ENCODE assay signal across 29 cellular contexts in genomic region chr4:171022698-171023378, GRCh38.
"Had no signal": no experiment of that assay in that cellular context is flagged by ENCODE, and none has a peak within 500 bp of the region (broad histone marks: within the 10 kb centered on the region; RNA-seq: fewer than 3 reads in every experiment).

No MANE protein-coding gene starts in this region.

- H3K4me3 Mint-ChIP-seq: activated CD4-positive, alpha-beta memory T cell treated with anti-CD3 and anti-CD28 coated beads for 36 hours; activated CD4-positive, alpha-beta T cell treated with anti-CD3 and anti-CD28 coated beads, Interleukin-2, amount 10 ng/mL, durations not matched to agents 24 days and 14 days; activated T-cell treated with anti-CD3 and anti-CD28 coated beads, Interleukin-2, amount 50 U/mL, for 24 hours; effector memory CD8-positive, alpha-beta T cell; memory B cell; naive thymus-derived CD4-positive, alpha-beta T cell; stimulated activated naive CD8-positive, alpha-beta T cell treated with anti-CD3 and anti-CD28 coated beads, Interleukin-15, Interleukin-2, amounts not matched to agents 100 ng/mL and 50 ng/mL, for 24 hours had no signal

- H3K36me3 Mint-ChIP-seq: activated CD4-positive, alpha-beta memory T cell treated with anti-CD3 and anti-CD28 coated beads for 36 hours; memory B cell; naive thymus-derived CD4-positive, alpha-beta T cell had no signal

- H3K4me1 ChIP-seq: heart right ventricle, prostate gland had no signal

- ATAC-seq: activated CD4-positive, CD25-positive, alpha-beta regulatory T cell treated with anti-CD3 and anti-CD28 coated beads, Interleukin-2, amount 50 U/mL, for 24 hours; effector memory CD8-positive, alpha-beta T cell; esophagus mucosa; heart right ventricle; naive thymus-derived CD4-positive, alpha-beta T cell; sciatic nerve had no signal

- H3K27ac ChIP-seq: brain microvascular endothelial cell, coronary artery, dorsolateral prefrontal cortex, heart right ventricle, ovary, prostate gland, skin epidermis, thoracic aorta, VCaP had no signal

- H3K4me1 Mint-ChIP-seq: activated CD4-positive, alpha-beta T cell treated with anti-CD3 and anti-CD28 coated beads, Interleukin-2, amount 10 ng/mL, durations not matched to agents 24 days and 14 days; memory B cell; naive thymus-derived CD4-positive, alpha-beta T cell had no signal

- H3K9me3 ChIP-seq: ovary, prostate gland, thoracic aorta had no signal

- H3K27me3 Mint-ChIP-seq: activated CD4-positive, alpha-beta memory T cell treated with anti-CD3 and anti-CD28 coated beads for 36 hours; activated CD4-positive, alpha-beta T cell treated with anti-CD3 and anti-CD28 coated beads, Interleukin-2, amount 10 ng/mL, durations not matched to agents 24 days and 14 days; activated T-cell treated with anti-CD3 and anti-CD28 coated beads, Interleukin-2, amount 50 U/mL, for 24 hours; effector memory CD8-positive, alpha-beta T cell; memory B cell; naive thymus-derived CD4-positive, alpha-beta T cell; stimulated activated naive CD8-positive, alpha-beta T cell treated with anti-CD3 and anti-CD28 coated beads, Interleukin-15, Interleukin-2, amounts not matched to agents 100 ng/mL and 50 ng/mL, for 24 hours had no signal

- H3K27ac Mint-ChIP-seq: activated CD4-positive, alpha-beta memory T cell treated with anti-CD3 and anti-CD28 coated beads for 36 hours; activated CD4-positive, alpha-beta T cell treated with anti-CD3 and anti-CD28 coated beads, Interleukin-2, amount 10 ng/mL, durations not matched to agents 24 days and 14 days; activated T-cell treated with anti-CD3 and anti-CD28 coated beads, Interleukin-2, amount 50 U/mL, for 24 hours; effector memory CD8-positive, alpha-beta T cell; memory B cell; naive thymus-derived CD4-positive, alpha-beta T cell; stimulated activated naive CD8-positive, alpha-beta T cell treated with anti-CD3 and anti-CD28 coated beads, Interleukin-15, Interleukin-2, amounts not matched to agents 100 ng/mL and 50 ng/mL, for 24 hours had no signal

- H3K36me3 ChIP-seq: brain microvascular endothelial cell, heart right ventricle, ovary, prostate gland, thoracic aorta had no signal

- H3K4me3 ChIP-seq: coronary artery, dorsolateral prefrontal cortex, heart right ventricle, ovary, prostate gland, skin epidermis, thoracic aorta had no signal

- DNase-seq: activated CD4-positive, alpha-beta memory T cell treated with anti-CD3 and anti-CD28 coated beads for 36 hours; activated CD4-positive, alpha-beta T cell treated with anti-CD3 and anti-CD28 coated beads, Interleukin-2, amount 10 ng/mL, durations not matched to agents 24 days and 14 days; activated CD8-positive, alpha-beta memory T cell treated with anti-CD3 and anti-CD28 coated beads, Interleukin-2, amount 50 U/mL, for 48 hours; activated gamma-delta T cell treated with Interleukin-2 at 50 U/mL for 16 hours; activated naive CD4-positive, alpha-beta T cell treated with anti-CD3 and anti-CD28 coated beads, Interleukin-2, amount 50 U/mL, for 16 hours; activated T-cell treated with anti-CD3 and anti-CD28 coated beads, Interleukin-2, amount 50 U/mL, for 24 hours; amniotic stem cell; brain microvascular endothelial cell; dorsolateral prefrontal cortex; effector memory CD8-positive, alpha-beta T cell; foreskin fibroblast; heart right ventricle; midbrain; naive thymus-derived CD4-positive, alpha-beta T cell; ovary; retina; stimulated activated CD4-positive, alpha-beta T cell treated with anti-CD3 and anti-CD28 coated beads, Interleukin-12 subunit alpha, Interleukin-12 subunit beta, amount 100 ng/mL, for 4 hours; stimulated activated CD4-positive, alpha-beta T cell treated with anti-CD3 and anti-CD28 coated beads, Interleukin-4, amount 100 ng/mL, for 1 hour; trophoblast cell had no signal

- H3K9me3 Mint-ChIP-seq: activated CD4-positive, alpha-beta T cell treated with anti-CD3 and anti-CD28 coated beads, Interleukin-2, amount 10 ng/mL, durations not matched to agents 24 days and 14 days; memory B cell; stimulated activated naive CD8-positive, alpha-beta T cell treated with anti-CD3 and anti-CD28 coated beads, Interleukin-15, Interleukin-2, amounts not matched to agents 100 ng/mL and 50 ng/mL, for 24 hours had no signal

- H3K27me3 ChIP-seq: brain microvascular endothelial cell, dorsolateral prefrontal cortex, heart right ventricle, ovary had no signal
